1 cellular context compared by ENCODE assay signal in the genomic region with DNA sequence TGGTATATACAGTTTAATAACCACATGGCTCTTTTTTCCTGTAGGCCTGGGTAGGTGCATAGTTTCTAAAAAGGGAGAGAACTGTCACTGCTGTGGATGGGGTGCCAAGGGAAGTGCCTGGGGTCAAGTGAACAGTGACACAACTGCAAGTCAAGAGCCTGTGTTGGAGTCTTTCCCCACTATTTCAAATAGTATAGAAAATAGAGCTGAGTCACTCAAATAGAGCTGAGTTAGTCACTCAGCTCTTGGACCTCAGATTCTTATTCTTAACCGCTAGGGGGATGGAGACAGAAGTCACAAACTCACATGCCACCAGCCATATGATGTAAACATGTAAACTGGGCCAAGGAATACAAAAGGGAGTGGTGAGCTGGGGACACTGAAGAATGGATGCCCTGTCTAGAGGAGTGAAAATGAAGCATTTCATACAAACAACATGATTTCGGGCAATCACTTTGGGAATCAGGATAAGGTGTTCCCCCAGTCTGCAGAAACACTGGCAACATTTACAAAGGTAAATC.
TF ChIP-seq lines count a peak whose summit lies in the region.

No MANE protein-coding gene starts in this region.

TF ChIP-seq in SK-N-SH, 30 proteins besides CTCF, POLR2A, EP300 and RAD21 (continued from another document):
- TF ChIP-seq, protein P1, sequence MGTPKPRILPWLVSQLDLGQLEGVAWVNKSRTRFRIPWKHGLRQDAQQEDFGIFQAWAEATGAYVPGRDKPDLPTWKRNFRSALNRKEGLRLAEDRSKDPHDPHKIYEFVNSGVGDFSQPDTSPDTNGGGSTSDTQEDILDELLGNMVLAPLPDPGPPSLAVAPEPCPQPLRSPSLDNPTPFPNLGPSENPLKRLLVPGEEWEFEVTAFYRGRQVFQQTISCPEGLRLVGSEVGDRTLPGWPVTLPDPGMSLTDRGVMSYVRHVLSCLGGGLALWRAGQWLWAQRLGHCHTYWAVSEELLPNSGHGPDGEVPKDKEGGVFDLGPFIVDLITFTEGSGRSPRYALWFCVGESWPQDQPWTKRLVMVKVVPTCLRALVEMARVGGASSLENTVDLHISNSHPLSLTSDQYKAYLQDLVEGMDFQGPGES (IDR thresholded peaks at IDR 0.05; ENCODE audit: low read depth, low read length) = no peak
- TF ChIP-seq, protein P2, sequence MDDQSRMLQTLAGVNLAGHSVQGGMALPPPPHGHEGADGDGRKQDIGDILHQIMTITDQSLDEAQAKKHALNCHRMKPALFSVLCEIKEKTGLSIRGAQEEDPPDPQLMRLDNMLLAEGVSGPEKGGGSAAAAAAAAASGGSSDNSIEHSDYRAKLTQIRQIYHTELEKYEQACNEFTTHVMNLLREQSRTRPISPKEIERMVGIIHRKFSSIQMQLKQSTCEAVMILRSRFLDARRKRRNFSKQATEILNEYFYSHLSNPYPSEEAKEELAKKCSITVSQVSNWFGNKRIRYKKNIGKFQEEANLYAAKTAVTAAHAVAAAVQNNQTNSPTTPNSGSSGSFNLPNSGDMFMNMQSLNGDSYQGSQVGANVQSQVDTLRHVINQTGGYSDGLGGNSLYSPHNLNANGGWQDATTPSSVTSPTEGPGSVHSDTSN (IDR thresholded peaks at IDR 0.05) = no peak
- no peak for TF ChIP-seq FOXJ3 (CRISPR knock-in tag; IDR thresholded peaks at IDR 0.05)
